In genomic region chr15:88035381-88035780, GRCh38 we compare ENCODE assay signal across 23 cellular contexts.
"Had no signal": no experiment of that assay in that cellular context is flagged by ENCODE, and none has a peak within 500 bp of the region (broad histone marks: within the 10 kb centered on the region; RNA-seq: fewer than 3 reads in every experiment).

No MANE protein-coding gene starts in this region.

- H3K4me3 Mint-ChIP-seq: activated CD4-positive, alpha-beta memory T cell treated with anti-CD3 and anti-CD28 coated beads, Interleukin-2, amount 10 ng/mL, durations not matched to agents 7 days and 5 days; activated CD4-positive, alpha-beta T cell treated with anti-CD3 and anti-CD28 coated beads, Interleukin-2, amount 10 ng/mL, durations not matched to agents 24 days and 14 days; activated naive CD4-positive, alpha-beta T cell treated with anti-CD3 and anti-CD28 coated beads for 36 hours; activated naive CD8-positive, alpha-beta T cell treated with anti-CD3 and anti-CD28 coated beads, Interleukin-2, amount 10 ng/mL, durations not matched to agents 7 days and 5 days; activated T-cell treated with anti-CD3 and anti-CD28 coated beads, Interleukin-2, amount 50 U/mL, for 72 hours; immature natural killer cell; naive thymus-derived CD8-positive, alpha-beta T cell; stimulated activated naive CD8-positive, alpha-beta T cell treated with anti-CD3 and anti-CD28 coated beads, Interleukin-15, Interleukin-2, amounts not matched to agents 100 ng/mL and 50 ng/mL, for 24 hours had no signal

- H3K4me1 Mint-ChIP-seq: activated CD4-positive, alpha-beta memory T cell treated with anti-CD3 and anti-CD28 coated beads, Interleukin-2, amount 10 ng/mL, durations not matched to agents 7 days and 5 days; immature natural killer cell had no signal

- H3K4me3 ChIP-seq: heart right ventricle, left ventricle myocardium inferior, right lobe of liver, skin epidermis, tibial artery had no signal

- H3K9me3 Mint-ChIP-seq: activated CD4-positive, alpha-beta memory T cell treated with anti-CD3 and anti-CD28 coated beads, Interleukin-2, amount 10 ng/mL, durations not matched to agents 7 days and 5 days; activated CD4-positive, alpha-beta T cell treated with anti-CD3 and anti-CD28 coated beads, Interleukin-2, amount 10 ng/mL, durations not matched to agents 24 days and 14 days; activated naive CD4-positive, alpha-beta T cell treated with anti-CD3 and anti-CD28 coated beads for 36 hours; activated naive CD8-positive, alpha-beta T cell treated with anti-CD3 and anti-CD28 coated beads, Interleukin-2, amount 10 ng/mL, durations not matched to agents 7 days and 5 days; activated T-cell treated with anti-CD3 and anti-CD28 coated beads, Interleukin-2, amount 50 U/mL, for 72 hours; naive thymus-derived CD8-positive, alpha-beta T cell; stimulated activated naive CD8-positive, alpha-beta T cell treated with anti-CD3 and anti-CD28 coated beads, Interleukin-15, Interleukin-2, amounts not matched to agents 100 ng/mL and 50 ng/mL, for 24 hours had no signal

- H3K9me3 ChIP-seq: heart right ventricle, left ventricle myocardium inferior, right lobe of liver, tibial artery had no signal

- H3K36me3 Mint-ChIP-seq: activated naive CD8-positive, alpha-beta T cell treated with anti-CD3 and anti-CD28 coated beads, Interleukin-2, amount 10 ng/mL, durations not matched to agents 7 days and 5 days; immature natural killer cell; naive thymus-derived CD8-positive, alpha-beta T cell had no signal

- H3K27ac ChIP-seq: heart right ventricle, left ventricle myocardium inferior, right lobe of liver, skin epidermis, tibial artery had no signal

- H3K27me3 ChIP-seq: right lobe of liver, tibial artery had no signal

- H3K36me3 ChIP-seq: heart right ventricle, left ventricle myocardium inferior, right lobe of liver had no signal

- FAIRE-seq: bronchial epithelial cell, endometrium had no signal

- H3K27ac Mint-ChIP-seq: activated CD4-positive, alpha-beta memory T cell treated with anti-CD3 and anti-CD28 coated beads, Interleukin-2, amount 10 ng/mL, durations not matched to agents 7 days and 5 days; activated CD4-positive, alpha-beta T cell treated with anti-CD3 and anti-CD28 coated beads, Interleukin-2, amount 10 ng/mL, durations not matched to agents 24 days and 14 days; activated naive CD4-positive, alpha-beta T cell treated with anti-CD3 and anti-CD28 coated beads for 36 hours; activated naive CD8-positive, alpha-beta T cell treated with anti-CD3 and anti-CD28 coated beads, Interleukin-2, amount 10 ng/mL, durations not matched to agents 7 days and 5 days; activated T-cell treated with anti-CD3 and anti-CD28 coated beads, Interleukin-2, amount 50 U/mL, for 72 hours; immature natural killer cell; naive thymus-derived CD8-positive, alpha-beta T cell; stimulated activated naive CD8-positive, alpha-beta T cell treated with anti-CD3 and anti-CD28 coated beads, Interleukin-15, Interleukin-2, amounts not matched to agents 100 ng/mL and 50 ng/mL, for 24 hours had no signal

- DNase-seq: activated CD4-positive, alpha-beta memory T cell treated with anti-CD3 and anti-CD28 coated beads, Interleukin-2, amount 10 ng/mL, durations not matched to agents 7 days and 5 days; activated CD4-positive, alpha-beta T cell treated with anti-CD3 and anti-CD28 coated beads, Interleukin-2, amount 10 ng/mL, durations not matched to agents 24 days and 14 days; activated effector memory CD4-positive, alpha-beta T cell treated with Interleukin-2 at 50 U/mL for 16 hours; activated naive CD4-positive, alpha-beta T cell treated with anti-CD3 and anti-CD28 coated beads for 36 hours; activated naive CD8-positive, alpha-beta T cell treated with anti-CD3 and anti-CD28 coated beads, Interleukin-2, amount 10 ng/mL, durations not matched to agents 7 days and 5 days; activated T-cell treated with anti-CD3 and anti-CD28 coated beads, Interleukin-2, amount 50 U/mL, for 72 hours; amniotic stem cell; effector CD4-positive, alpha-beta T cell; erythroblast; foreskin fibroblast; heart right ventricle; immature natural killer cell; kidney glomerular epithelial cell; left ventricle myocardium inferior; naive thymus-derived CD8-positive, alpha-beta T cell; right lobe of liver; stimulated activated CD4-positive, alpha-beta T cell treated with anti-CD3 and anti-CD28 coated beads, Interleukin-1b, Interleukin-23, amount 100 ng/mL, for 48 hours; T-helper 1 cell; tibial artery had no signal

- H3K4me1 ChIP-seq: heart right ventricle, left ventricle myocardium inferior, right lobe of liver had no signal
